15 cellular contexts compared by ENCODE assay signal in genomic region chr15:70164910-70165791, GRCh38.
A peak's percentile ranks its signal among the peaks of the same experiment; 100 is the strongest.
DNase-seq lines count a peak whose midpoint lies in the region; FAIRE-seq and TF ChIP-seq lines count a peak whose summit lies in the region.
"Had no signal": no experiment of that assay in that cellular context is flagged by ENCODE, and none has a peak within 500 bp of the region (broad histone marks: within the 10 kb centered on the region; RNA-seq: fewer than 3 reads in every experiment).

No MANE protein-coding gene starts in this region.

- intact Hi-C loops in cardiac septum (cut with DNase I) (loop anchor here (5.0 kb wide), 1 partner anchor 568 kb away; no protein-coding TSS in a partner anchor), mammary epithelial cell (cut with micrococcal nuclease) (no loop called here)

- H3K79me2 ChIP-seq in mammary epithelial cell (ENCODE audit: insufficient read depth, low read length) = no peaks in the 10 kb centered on the region

- H2AFZ ChIP-seq in mammary epithelial cell (ENCODE audit: low read depth, low read length) = no peak overlapping the region

- no peak overlapping the region for H3K9ac ChIP-seq in mammary epithelial cell (ENCODE audit: insufficient read depth, low read length)

- H3K27me3 ChIP-seq in small intestine (ENCODE audit: control insufficient read depth in 2 of 2, insufficient read depth in 2 of 2, low read length in 2 of 2) (no peaks in the 10 kb centered on the region), mammary epithelial cell (ENCODE audit: insufficient read depth, low read length) (no peaks in the 10 kb centered on the region)

- in situ Hi-C loops in mammary epithelial cell (cut with MboI; ENCODE audit: low sequenced_read_pairs in 2 of 2) = no loop called here

- peak; percentile 34 for DNase-seq in NCI-H146 treated with DMSO at 0.1 percent for 48 hours (lab: John Stamatoyannopoulos, UW; ENCODE audit: unreplicated experiment)
- peak; percentile 74 for DNase-seq in cardiac septum (ENCODE audit: low spot score)
- DNase-seq in mucosa of gallbladder (ENCODE audit: low spot score) = peak; percentile 67
- peak; percentile 79 for DNase-seq in small intestine
- no peak for DNase-seq in DMS53 treated with DMSO at 0.1 percent for 48 hours (lab: John Stamatoyannopoulos, UW; ENCODE audit: unreplicated experiment)
- no peak for DNase-seq in mammary epithelial cell
- DNase-seq in activated naive CD4-positive, alpha-beta T cell treated with anti-CD3 and anti-CD28 coated beads, Interleukin-2, amount 50 U/mL, for 16 hours = no peak
- no peak for DNase-seq in activated CD4-positive, CD25-positive, alpha-beta regulatory T cell (lab: John Stamatoyannopoulos, UW)
- DNase-seq: activated CD4-positive, alpha-beta T cell treated with anti-CD3 and anti-CD28 coated beads, Interleukin-2, amount 10 ng/mL, durations not matched to agents 24 days and 14 days; DND-41; effector CD4-positive, alpha-beta T cell; HFFc6; MV-4-11; T-cell had no signal

- no peak overlapping the region for H3K4me3 ChIP-seq in small intestine (ENCODE audit: low read depth in 1 of 2, low read length in 2 of 2)
- no peak overlapping the region for H3K4me3 ChIP-seq in mammary epithelial cell (replicated peaks in 1 of 3; ENCODE audit: insufficient read depth in 1 of 3, low read depth in 2 of 3, low read length in 3 of 3)

- no TSS peak for BruUV-seq in mammary epithelial cell (replicated peaks; lab: Mats Ljungman, UMichigan)

- peak overlapping the region in 1 of 2 donors; percentile 66 for H3K27ac ChIP-seq in small intestine (ENCODE audit: low read depth in 1 of 2, low read length in 1 of 2)
- no peak overlapping the region for H3K27ac ChIP-seq in mammary epithelial cell (ENCODE audit: insufficient read depth, low read depth, low read length)

- H3K4me1 ChIP-seq in small intestine (ENCODE audit: control insufficient read depth in 2 of 2, insufficient read depth in 1 of 2, low read depth in 1 of 2, low read length in 1 of 2) (no peaks in the 10 kb centered on the region), mammary epithelial cell (ENCODE audit: insufficient read depth, low read length) (no peaks in the 10 kb centered on the region)

- dilution Hi-C loops in mammary epithelial cell (cut with HindIII; ENCODE audit: low sequenced_read_pairs) = no loop called here

- H3K4me2 ChIP-seq in mammary epithelial cell (ENCODE audit: insufficient read depth, low read depth, low read length) = no peak overlapping the region

- CTCF ChIA-PET in mammary epithelial cell (lab: Charles Lee; ENCODE audit: low non-redundant PET) = no interaction called here

- H3K9me3 ChIP-seq in small intestine (ENCODE audit: control insufficient read depth, low read depth) = no peaks in the 10 kb centered on the region
- H3K9me3 ChIP-seq in mammary epithelial cell (replicated peaks; ENCODE audit: insufficient read depth, low read length) = no peaks in the 10 kb centered on the region

- no peak for TF ChIP-seq CTCF in mammary epithelial cell (conservative IDR thresholded peaks at IDR 0.05 in 1 of 2, IDR thresholded peaks at IDR 0.05 in 1 of 2; ENCODE audit: extremely low read depth in 1 of 2, insufficient read depth in 1 of 2, low read depth in 1 of 2, low read length in 2 of 2)

- H3K36me3 ChIP-seq in small intestine (ENCODE audit: control insufficient read depth in 2 of 2, insufficient read depth in 2 of 2, low read length in 2 of 2) (no peaks in the 10 kb centered on the region), mammary epithelial cell (ENCODE audit: insufficient read depth, low read length) (no peaks in the 10 kb centered on the region)

- FAIRE-seq in small intestine (lab: Jason Lieb, UNC) = no peak
- FAIRE-seq: HTR-8/SVneo had no signal

- 38 to 58% (median 43%) methylated on average over 16 of the region's 16 CpGs for WGBS in small intestine, 3 donors
- WGBS in mammary epithelial cell (ENCODE audit: low coverage, missing lambda C conversion rate) = 87% methylated on average over 16 of the region's 16 CpGs

- no peaks in the 10 kb centered on the region for H4K20me1 ChIP-seq in mammary epithelial cell (ENCODE audit: insufficient read depth, low read length)

Comparison
In these comparisons a context has a peak if more than half of its experiments do, and no peak if none do; other contexts are left out.
1. DNase-seq: peak in NCI-H146 treated with DMSO at 0.1 percent for 48 hours (single experiment), cardiac septum (single experiment), mucosa of gallbladder (single experiment) and small intestine (single experiment); none in DMS53 treated with DMSO at 0.1 percent for 48 hours (single experiment), mammary epithelial cell (single experiment), activated naive CD4-positive, alpha-beta T cell treated with anti-CD3 and anti-CD28 coated beads, Interleukin-2, amount 50 U/mL, for 16 hours (single experiment) and activated CD4-positive, CD25-positive, alpha-beta regulatory T cell (0 of 4).